In genomic region chr2:100104718-100105677, GRCh38 we compare ENCODE assay signal across 8 cellular contexts. TPM values are rescaled to one million over a fixed set of nuclear protein-coding genes. Genes with fewer than 3 reads are reported as not detected.
DNase-seq lines count a peak whose midpoint lies in the region; ATAC-seq and TF ChIP-seq lines count a peak whose summit lies in the region.

No MANE protein-coding gene starts in this region.

- ATAC-seq in HG03097 (IDR thresholded peaks at IDR 0.05; ENCODE audit: low FRiP score, unreplicated experiment), result no peak

- no peak for TF ChIP-seq CTCF in OCI-LY3 (IDR thresholded peaks at IDR 0.05; ENCODE audit: low read depth, low read length)
- no peak for TF ChIP-seq CTCF in chondrocyte (IDR thresholded peaks at IDR 0.05)
- TF ChIP-seq CTCF in lower leg skin (IDR thresholded peaks at IDR 0.05), result no peak

- no peaks in the 10 kb centered on the region for H3K27me3 ChIP-seq in OCI-LY3 (ENCODE audit: low read depth, low read length)
- H3K27me3 ChIP-seq in subcutaneous abdominal adipose tissue (ENCODE audit: control insufficient read depth in 5 of 5, insufficient read depth in 4 of 5, low read length in 5 of 5), result peaks cover 0 to 6% (median 0%) of the 10 kb centered on the region in 5 donors

- TF ChIP-seq POLR2A in lower leg skin (IDR thresholded peaks at IDR 0.05), result no peak

- H2AFZ ChIP-seq in OCI-LY3 (ENCODE audit: low read depth, low read length), result no peak overlapping the region

- peak; percentile 16 for DNase-seq in NCI-H1105 (lab: John Stamatoyannopoulos, UW)
- no peak for DNase-seq in NCI-H1105 treated with DMSO at 0.1 percent for 48 hours (lab: John Stamatoyannopoulos, UW)
- DNase-seq in chondrocyte (ENCODE audit: low spot score), result no peak
- DNase-seq in lower leg skin (ENCODE audit: low spot score in 2 of 2), result no peak
- no peak for DNase-seq in KG1 (lab: John Stamatoyannopoulos, UW)

- H3K4me1 Mint-ChIP-seq in chondrocyte (ENCODE audit: low read depth), result peaks cover 40% of the 10 kb centered on the region

- peak overlapping the region; percentile 85 for H3K4me3 Mint-ChIP-seq in chondrocyte (ENCODE audit: unreplicated experiment)

- peak overlapping the region; percentile 99 for H3K4me2 ChIP-seq in OCI-LY3 (ENCODE audit: low read length)

- peak overlapping the region; percentile 76 for H3K27ac ChIP-seq in OCI-LY3 (ENCODE audit: low read length)
- H3K27ac ChIP-seq in subcutaneous abdominal adipose tissue (ENCODE audit: low read depth, low read length), result no peak overlapping the region

- intact Hi-C loops in lower leg skin (cut with DNase I; ENCODE audit: low total_unique reads), result no loop called here

- H3K27me3 Mint-ChIP-seq in chondrocyte (ENCODE audit: low read depth), result no peaks in the 10 kb centered on the region

- H3K4me3 ChIP-seq in OCI-LY3 (ENCODE audit: low read length) (peak overlapping the region; percentile 82), lower leg skin (ENCODE audit: low read depth, poor library complexity, severe bottlenecking) (peak overlapping the region; percentile 40), subcutaneous abdominal adipose tissue (ENCODE audit: low read depth in 1 of 5, low read length in 5 of 5) (peak overlapping the region; percentile 55 to 77 (median 67))

- H3K79me2 ChIP-seq in OCI-LY3 (ENCODE audit: low read length), result peaks cover 32% of the 10 kb centered on the region

- H3K9ac ChIP-seq in OCI-LY3 (ENCODE audit: low read length) (peak overlapping the region; percentile 89), subcutaneous abdominal adipose tissue (ENCODE audit: low read length in 5 of 5) (peak overlapping the region; percentile 35 to 77 (median 63))

- 2 to 5% methylated on average over 22 to 29 of the region's 119 CpGs for WGBS in lower leg skin, 2 donors

- H3K27ac Mint-ChIP-seq in chondrocyte (ENCODE audit: unreplicated experiment), result peak overlapping the region; percentile 90

- no peaks in the 10 kb centered on the region for H3K36me3 Mint-ChIP-seq in chondrocyte (ENCODE audit: low read depth)

- H3K36me3 ChIP-seq in OCI-LY3 (replicated peaks; ENCODE audit: low read depth, low read length), result peaks cover 10% of the 10 kb centered on the region
- no peaks in the 10 kb centered on the region for H3K36me3 ChIP-seq in subcutaneous abdominal adipose tissue (ENCODE audit: control insufficient read depth in 5 of 5, insufficient read depth in 5 of 5, low read length in 5 of 5)

- H4K20me1 ChIP-seq in OCI-LY3 (ENCODE audit: insufficient read depth, low read length), result peaks cover 22% of the 10 kb centered on the region; the same call in 1 of the 2 replicates

- H3K9me3 ChIP-seq in OCI-LY3 (ENCODE audit: insufficient read depth, low read length) (no peaks in the 10 kb centered on the region), subcutaneous abdominal adipose tissue (ENCODE audit: control insufficient read depth in 5 of 5, low read length in 5 of 5) (no peaks in the 10 kb centered on the region)

- H3K9me3 Mint-ChIP-seq in chondrocyte (ENCODE audit: low read depth), result no peaks in the 10 kb centered on the region

- H3K4me1 ChIP-seq in OCI-LY3 (ENCODE audit: low read length) (peaks cover 36% of the 10 kb centered on the region), subcutaneous abdominal adipose tissue (ENCODE audit: control insufficient read depth in 5 of 5, insufficient read depth in 5 of 5, low read length in 5 of 5) (peaks cover 0 to 12% (median 10%) of the 10 kb centered on the region in 5 donors)

RNA-seq across cellular contexts. Expression of gene AFF3, which starts 37.4 kb away (rescaled TPM):
- total RNA-seq in chondrocyte (113 to 172 TPM (median 127 TPM) in 3 replicates), lower leg skin (1 to 10 TPM; 2.1 to 7.3 (median 3.5) TPM)

Comparison
In these comparisons a context has a peak if more than half of its experiments do, and no peak if none do; other contexts are left out.
1. RNA of gene AFF3, which starts 37.4 kb away (total RNA-seq): 113 to 172 TPM in chondrocyte; 2.1 to 7.3 TPM in lower leg skin; every median in the first group is over 10 times any median in the second.
2. Peak in every context shown above with its lines, with median percentiles within 50 percentile points of each other: H3K4me3 ChIP-seq.